In genomic region chr15:66767370-66767769, GRCh38 we compare ENCODE assay signal across 25 cellular contexts.
A peak's percentile ranks its signal among the peaks of the same experiment; 100 is the strongest.
DNase-seq lines count a peak whose midpoint lies in the region; ATAC-seq and TF ChIP-seq lines count a peak whose summit lies in the region.
"Had no signal": no experiment of that assay in that cellular context is flagged by ENCODE, and none has a peak within 500 bp of the region (broad histone marks: within the 10 kb centered on the region; RNA-seq: fewer than 3 reads in every experiment).

No MANE protein-coding gene starts in this region.

- H3K4me1 ChIP-seq in thyroid gland = peaks cover 52 to 83% of the 10 kb centered on the region in 2 donors

- H3K4me3 Mint-ChIP-seq in HFFc6 = no peak overlapping the region
- no peak overlapping the region for H3K4me3 Mint-ChIP-seq in mesothelial cell of epicardium
- no peak overlapping the region for H3K4me3 Mint-ChIP-seq in activated CD8-positive, alpha-beta memory T cell treated with anti-CD3 and anti-CD28 coated beads, Interleukin-2, amount 10 ng/mL, durations not matched to agents 7 days and 5 days
- H3K4me3 Mint-ChIP-seq in effector memory CD8-positive, alpha-beta T cell = no peak overlapping the region
- H3K4me3 Mint-ChIP-seq: activated naive CD8-positive, alpha-beta T cell; CD4-positive, alpha-beta T cell; naive thymus-derived CD8-positive, alpha-beta T cell had no signal

- H3K27me3 Mint-ChIP-seq in HFFc6 (ENCODE audit: insufficient read depth) (peaks cover 2% of the 10 kb centered on the region; the same call in 1 of the 2 replicates), mesothelial cell of epicardium (ENCODE audit: low read depth) (no peaks in the 10 kb centered on the region)
- peaks cover 60% of the 10 kb centered on the region for H3K27me3 Mint-ChIP-seq in activated CD8-positive, alpha-beta memory T cell treated with anti-CD3 and anti-CD28 coated beads, Interleukin-2, amount 10 ng/mL, durations not matched to agents 7 days and 5 days
- H3K27me3 Mint-ChIP-seq in effector memory CD8-positive, alpha-beta T cell = peaks cover 62 to 80% of the 10 kb centered on the region in 2 donors

- TF ChIP-seq CTCF in HFFc6 (IDR thresholded peaks at IDR 0.05) (no peak), VCaP (conservative IDR thresholded peaks at IDR 0.05) (no peak), mesothelial cell of epicardium (IDR thresholded peaks at IDR 0.05; ENCODE audit: unreplicated experiment) (no peak), thyroid gland (IDR thresholded peaks at IDR 0.05) (no peak)

- H3K27ac ChIP-seq in VCaP (peak overlapping the region; percentile 89; the same call in 1 of the 2 replicates), thyroid gland (peak overlapping the region in 2 of 3 donors; percentile 2 to 89)

- H3K9me3 Mint-ChIP-seq in HFFc6 = no peaks in the 10 kb centered on the region
- H3K9me3 Mint-ChIP-seq in mesothelial cell of epicardium = no peaks in the 10 kb centered on the region
- no peaks in the 10 kb centered on the region for H3K9me3 Mint-ChIP-seq in activated CD8-positive, alpha-beta memory T cell treated with anti-CD3 and anti-CD28 coated beads, Interleukin-2, amount 10 ng/mL, durations not matched to agents 7 days and 5 days (ENCODE audit: low read depth)
- H3K9me3 Mint-ChIP-seq in effector memory CD8-positive, alpha-beta T cell = no peaks in the 10 kb centered on the region
- H3K9me3 Mint-ChIP-seq: CD4-positive, alpha-beta T cell; naive thymus-derived CD8-positive, alpha-beta T cell had no signal

- H3K4me1 Mint-ChIP-seq in HFFc6 (ENCODE audit: low read depth) (peaks cover 51% of the 10 kb centered on the region), mesothelial cell of epicardium (peaks cover 86% of the 10 kb centered on the region)
- H3K4me1 Mint-ChIP-seq in activated CD8-positive, alpha-beta memory T cell treated with anti-CD3 and anti-CD28 coated beads, Interleukin-2, amount 10 ng/mL, durations not matched to agents 7 days and 5 days = peaks cover 5% of the 10 kb centered on the region
- peaks cover 0 to 5% of the 10 kb centered on the region in 2 donors for H3K4me1 Mint-ChIP-seq in effector memory CD8-positive, alpha-beta T cell (ENCODE audit: low read depth in 2 of 2)

- H3K36me3 ChIP-seq in thyroid gland = no peaks in the 10 kb centered on the region
- H3K36me3 ChIP-seq: esophagus muscularis mucosa had no signal

- CTCF ChIA-PET in activated CD8-positive, alpha-beta memory T cell treated with anti-CD3 and anti-CD28 coated beads, Interleukin-2, amount 10 ng/mL, durations not matched to agents 7 days and 5 days (lab: Charles Lee) = interaction anchor here (1.4 kb wide), 1 partner anchor 84 kb away, joined by 3 read pairs; no protein-coding TSS in a partner anchor

- no peaks in the 10 kb centered on the region for H3K9me3 ChIP-seq in thyroid gland
- H3K9me3 ChIP-seq: esophagus muscularis mucosa had no signal

- intact Hi-C loops in thyroid gland (cut with DNase I) = no loop called here

- no peaks in the 10 kb centered on the region for H3K27me3 ChIP-seq in thyroid gland
- H3K27me3 ChIP-seq: esophagus muscularis mucosa had no signal

- H3K4me3 ChIP-seq in thyroid gland (replicated peaks in 1 of 3) = no peak overlapping the region
- H3K4me3 ChIP-seq: esophagus muscularis mucosa, GM12878 had no signal

- no peak for ATAC-seq in GM19455 (IDR thresholded peaks at IDR 0.05; ENCODE audit: unreplicated experiment)
- ATAC-seq in activated CD8-positive, alpha-beta memory T cell treated with anti-CD3 and anti-CD28 coated beads, Interleukin-2, amount 10 ng/mL, durations not matched to agents 7 days and 5 days = no peak
- ATAC-seq in effector memory CD8-positive, alpha-beta T cell (replicated peaks) = no peak
- ATAC-seq: activated CD4-positive, CD25-positive, alpha-beta regulatory T cell treated with anti-CD3 and anti-CD28 coated beads, Interleukin-2, amount 50 U/mL, for 24 hours; GM12878; naive thymus-derived CD8-positive, alpha-beta T cell had no signal

- DNase-seq in HFFc6 (no peak), mesothelial cell of epicardium (ENCODE audit: low spot score in 2 of 2, unreplicated experiment in 2 of 2) (no peak), thyroid gland (no peak)
- no peak for DNase-seq in activated CD8-positive, alpha-beta memory T cell treated with anti-CD3 and anti-CD28 coated beads, Interleukin-2, amount 10 ng/mL, durations not matched to agents 7 days and 5 days
- no peak for DNase-seq in effector memory CD8-positive, alpha-beta T cell
- DNase-seq: activated CD4-positive, alpha-beta T cell treated with anti-CD3 and anti-CD28 coated beads, Interleukin-2, amount 50 U/mL, for 48 hours; activated CD8-positive, alpha-beta memory T cell treated with anti-CD3 and anti-CD28 coated beads, Interleukin-2, amount 50 U/mL, for 48 hours; CD4-positive, alpha-beta T cell; cortex of kidney; Karpas-422; left cardiac atrium; MV-4-11; NCI-H1694; NCI-H2171; NCI-H524; NK-92 treated with Interleukin-12 subunit alpha and Interleukin-12 subunit beta, amount 100 ng/mL, for 24 hours; stimulated activated CD4-positive, alpha-beta T cell treated with anti-CD3 and anti-CD28 coated beads, Interleukin-2, amount 100 ng/mL, for 48 hours; T-helper 1 cell had no signal

- WGBS in thyroid gland, 2 donors = 87 to 88% methylated on average over 4 of the region's 4 CpGs

- H3K27ac Mint-ChIP-seq in HFFc6 = peak overlapping the region; percentile 76; the same call in 1 of the 2 replicates
- peak overlapping the region; percentile 98 for H3K27ac Mint-ChIP-seq in mesothelial cell of epicardium
- H3K27ac Mint-ChIP-seq in activated CD8-positive, alpha-beta memory T cell treated with anti-CD3 and anti-CD28 coated beads, Interleukin-2, amount 10 ng/mL, durations not matched to agents 7 days and 5 days = no peak overlapping the region
- H3K27ac Mint-ChIP-seq in effector memory CD8-positive, alpha-beta T cell = no peak overlapping the region
- H3K27ac Mint-ChIP-seq: activated naive CD8-positive, alpha-beta T cell; CD4-positive, alpha-beta T cell; naive thymus-derived CD8-positive, alpha-beta T cell had no signal

- H3K36me3 Mint-ChIP-seq in HFFc6 (ENCODE audit: low read depth) (no peaks in the 10 kb centered on the region; the same call in 1 of the 2 replicates), mesothelial cell of epicardium (no peaks in the 10 kb centered on the region)
- H3K36me3 Mint-ChIP-seq in activated CD8-positive, alpha-beta memory T cell treated with anti-CD3 and anti-CD28 coated beads, Interleukin-2, amount 10 ng/mL, durations not matched to agents 7 days and 5 days = no peaks in the 10 kb centered on the region
- no peaks in the 10 kb centered on the region for H3K36me3 Mint-ChIP-seq in effector memory CD8-positive, alpha-beta T cell (ENCODE audit: insufficient read depth)
- H3K36me3 Mint-ChIP-seq: activated naive CD8-positive, alpha-beta T cell; naive thymus-derived CD8-positive, alpha-beta T cell had no signal

- no peak for TF ChIP-seq POLR2A in thyroid gland (IDR thresholded peaks at IDR 0.05)

Comparison
In these comparisons a context has a peak if more than half of its experiments do, and no peak if none do; other contexts are left out.
1. H3K27ac Mint-ChIP-seq: peak in HFFc6 (single experiment) and mesothelial cell of epicardium (single experiment); none in activated CD8-positive, alpha-beta memory T cell treated with anti-CD3 and anti-CD28 coated beads, Interleukin-2, amount 10 ng/mL, durations not matched to agents 7 days and 5 days (single experiment) and effector memory CD8-positive, alpha-beta T cell (0 of 2).